Comparison of ENCODE assay signal across 9 cellular contexts in genomic region chr11:16632295-16633200, GRCh38.
DNase-seq lines count a peak whose midpoint lies in the region; ATAC-seq and TF ChIP-seq lines count a peak whose summit lies in the region.
"Had no signal": no experiment of that assay in that cellular context is flagged by ENCODE, and none has a peak within 500 bp of the region (broad histone marks: within the 10 kb centered on the region; RNA-seq: fewer than 3 reads in every experiment).

No MANE protein-coding gene starts in this region.

- RAD21 ChIA-PET in HCT116 (lab: Charles Lee; ENCODE audit: low non-redundant PET in 1 of 2, low total read pairs in 2 of 2, uncharacterized antibody in 2 of 2, unreplicated experiment in 2 of 2): no interaction called here

- peak; percentile 47 for DNase-seq in DMS53 treated with DMSO at 0.1 percent for 48 hours (lab: John Stamatoyannopoulos, UW; ENCODE audit: unreplicated experiment)
- peak; percentile 42 for DNase-seq in HCT116 (ENCODE audit: low read depth, low spot score)
- DNase-seq in PC-3: peak; percentile 66
- no peak for DNase-seq in glutamatergic neuron
- DNase-seq in activated naive CD4-positive, alpha-beta T cell treated with anti-CD3 and anti-CD28 coated beads, Interleukin-2, amount 50 U/mL, for 16 hours: no peak
- DNase-seq in RWPE1 (ENCODE audit: low spot score): no peak

- no TSS peak for BruUV-seq in HCT116 (replicated peaks; lab: Mats Ljungman, UMichigan)
- no TSS peak for BruUV-seq in PC-3 (replicated peaks; lab: Mats Ljungman, UMichigan)

- no peaks in the 10 kb centered on the region for H4K20me1 ChIP-seq in HCT116 (ENCODE audit: insufficient read depth)
- H4K20me1 ChIP-seq in PC-3 (ENCODE audit: low read length): no peaks in the 10 kb centered on the region

- H3K27ac ChIP-seq in HCT116 (ENCODE audit: low read depth, low read length): peak overlapping the region; percentile 10; the same call in 1 of the 2 replicates
- no peak overlapping the region for H3K27ac ChIP-seq in PC-3 (ENCODE audit: low read length)
- no peak overlapping the region for H3K27ac ChIP-seq in RWPE1
- H3K27ac ChIP-seq: SK-N-MC had no signal

- intact Hi-C loops in HCT116 (cut with micrococcal nuclease) (no loop called here), PC-3 (cut with micrococcal nuclease) (loop anchor here (5.0 kb wide), 2 partner anchors 250 to 1230 kb away; no protein-coding TSS in a partner anchor)

- H3K36me3 ChIP-seq in HCT116 (ENCODE audit: control insufficient read depth in 1 of 2, insufficient read depth in 2 of 2, low read length in 2 of 2) (no peaks in the 10 kb centered on the region), PC-3 (ENCODE audit: low read depth, low read length) (no peaks in the 10 kb centered on the region)

- peaks cover 8% of the 10 kb centered on the region for H3K36me3 Mint-ChIP-seq in glutamatergic neuron (ENCODE audit: unreplicated experiment)

- H2AFZ ChIP-seq in HCT116 (ENCODE audit: low read depth, low read length, poor library complexity, severe bottlenecking) (peak overlapping the region; percentile 77), PC-3 (ENCODE audit: low read length) (peak overlapping the region; percentile 88)

- no peaks in the 10 kb centered on the region for H3K9me3 ChIP-seq in HCT116 (ENCODE audit: control insufficient read depth in 1 of 2, insufficient read depth in 1 of 2, low read depth in 1 of 2, low read length in 2 of 2)
- H3K9me3 ChIP-seq in PC-3 (ENCODE audit: low read length): no peaks in the 10 kb centered on the region

- POLR2A ChIA-PET in HCT116 (lab: Charles Lee) (interaction anchor here (0.9 to 1.0 kb wide), 2 partner anchors 106 to 144 kb away, joined by 3 read pairs; partner anchors contain the start of gene C11orf58), PC-3 (lab: Charles Lee; ENCODE audit: unreplicated experiment) (no interaction called here), RWPE1 (lab: Yijun Ruan, JAX; ENCODE audit: low non-redundant PET) (interaction anchor here (0.6 kb wide), 1 partner anchor 1242 kb away, joined by 4 read pairs; no protein-coding TSS in a partner anchor)

- peak overlapping the region; percentile 48 for H3K4me2 ChIP-seq in HCT116 (ENCODE audit: low read length)
- peak overlapping the region; percentile 75 for H3K4me2 ChIP-seq in PC-3 (ENCODE audit: low read length)

- peak; percentile 70 for TF ChIP-seq RAD21 in HCT116 (IDR thresholded peaks at IDR 0.05; ENCODE audit: low read depth)

- peaks cover 16% of the 10 kb centered on the region; the same call in 1 of the 2 replicates for H3K27me3 ChIP-seq in HCT116 (ENCODE audit: insufficient read depth, low read length)
- H3K27me3 ChIP-seq in PC-3 (ENCODE audit: low read length): no peaks in the 10 kb centered on the region

- peaks cover 2% of the 10 kb centered on the region for H3K27me3 Mint-ChIP-seq in glutamatergic neuron (ENCODE audit: unreplicated experiment)

- CTCF ChIA-PET in HCT116 (lab: Charles Lee) (interaction anchor here (0.9 to 1.9 kb wide), 9 partner anchors 10 to 250 kb away, joined by 3 to 5 read pairs (median 3); no protein-coding TSS in a partner anchor), PC-3 (lab: Charles Lee) (interaction anchor here (0.8 kb wide), 1 partner anchor 1878 kb away, joined by 5 read pairs; no protein-coding TSS in a partner anchor), RWPE1 (lab: Yijun Ruan, JAX) (interaction anchor here (0.6 to 0.7 kb wide), 3 partner anchors 91 to 958 kb away, joined by 3 read pairs; no protein-coding TSS in a partner anchor)

- no peak for TF ChIP-seq POLR2A in HCT116 (IDR thresholded peaks at IDR 0.05; ENCODE audit: borderline replicate concordance, extremely low read depth, insufficient read depth, insufficient read length)

- peaks cover 6% of the 10 kb centered on the region for H3K9me3 Mint-ChIP-seq in glutamatergic neuron (ENCODE audit: unreplicated experiment)

- H3K9me2 ChIP-seq in HCT116 (ENCODE audit: insufficient read depth): no peaks in the 10 kb centered on the region
- no peaks in the 10 kb centered on the region for H3K9me2 ChIP-seq in PC-3 (replicated peaks; ENCODE audit: low read length)

- H3K9ac ChIP-seq in HCT116 (ENCODE audit: low read length) (no peak overlapping the region), PC-3 (ENCODE audit: low read length) (no peak overlapping the region)

- H3F3A ChIP-seq in PC-3 (ENCODE audit: low read length, unreplicated experiment): no peaks in the 10 kb centered on the region

- ATAC-seq in HCT116 (peak; percentile 94), PC-3 (peak; percentile 79), GM19324 (IDR thresholded peaks at IDR 0.05; ENCODE audit: low FRiP score, unreplicated experiment) (no peak), HG03025 (IDR thresholded peaks at IDR 0.05; ENCODE audit: low FRiP score, unreplicated experiment) (no peak)

- no peak overlapping the region for H3K27ac Mint-ChIP-seq in glutamatergic neuron (ENCODE audit: unreplicated experiment)

- H3K4me3 Mint-ChIP-seq in glutamatergic neuron (ENCODE audit: unreplicated experiment): no peak overlapping the region

- H3K4me3 ChIP-seq in HCT116 (replicated peaks in 1 of 2; ENCODE audit: low read depth in 1 of 2, low read length in 2 of 2): no peak overlapping the region
- peak overlapping the region; percentile 52; the same call in 1 of the 2 replicates for H3K4me3 ChIP-seq in PC-3 (ENCODE audit: low read length)
- H3K4me3 ChIP-seq: SK-N-MC had no signal

- H3K79me2 ChIP-seq in HCT116 (ENCODE audit: insufficient read depth, low read length): no peaks in the 10 kb centered on the region
- no peaks in the 10 kb centered on the region for H3K79me2 ChIP-seq in PC-3 (ENCODE audit: low read length)

- peaks cover 0 to 6% of the 10 kb centered on the region in 2 experiments; a peak in 1 of 4 replicates for H3K4me1 ChIP-seq in HCT116 (ENCODE audit: control insufficient read depth in 1 of 2, insufficient read depth in 2 of 2, low read length in 2 of 2)
- no peaks in the 10 kb centered on the region for H3K4me1 ChIP-seq in PC-3 (ENCODE audit: insufficient read depth, low read length)

- no peaks in the 10 kb centered on the region for H3K4me1 Mint-ChIP-seq in glutamatergic neuron (ENCODE audit: low read depth, unreplicated experiment)

- TF ChIP-seq CTCF in HCT116 (IDR thresholded peaks at IDR 0.05 in 2 of 3, conservative IDR thresholded peaks at IDR 0.05 in 1 of 3; ENCODE audit: borderline replicate concordance in 1 of 3, insufficient read depth in 1 of 3, low read depth in 2 of 3, low read length in 2 of 3) (peak; percentile 29 to 70 (median 66); a peak in 5 of 6 replicates), PC-3 (conservative IDR thresholded peaks at IDR 0.05; ENCODE audit: low read depth, low read length) (peak; percentile 69), glutamatergic neuron (IDR thresholded peaks at IDR 0.05; ENCODE audit: partially characterized antibody, unreplicated experiment) (peak; percentile 51), RWPE1 (conservative IDR thresholded peaks at IDR 0.05; ENCODE audit: low read depth) (no peak; the same call in 1 of the 2 replicates)

TF ChIP-seq in HCT116, 20 proteins besides CTCF, POLR2A, EP300 and RAD21 (continues in another document):
- TF ChIP-seq CEBPB (IDR thresholded peaks at IDR 0.05; ENCODE audit: low read depth) (no peak), CBX3 (IDR thresholded peaks at IDR 0.05; ENCODE audit: low read depth) (no peak), EGR1 (IDR thresholded peaks at IDR 0.05; ENCODE audit: low read depth) (no peak), ZBTB33 (IDR thresholded peaks at IDR 0.05; ENCODE audit: extremely low read depth, insufficient replicate concordance, low read length) (no peak), ATF3 (IDR thresholded peaks at IDR 0.05) (no peak), EZH2 (IDR thresholded peaks at IDR 0.05) (no peak), ZFX (IDR thresholded peaks at IDR 0.05) (no peak), SP1 (IDR thresholded peaks at IDR 0.05; ENCODE audit: low read depth) (no peak), MAX (IDR thresholded peaks at IDR 0.05) (no peak), ELF1 (IDR thresholded peaks at IDR 0.05; ENCODE audit: borderline replicate concordance, low read depth) (no peak), TCF7L2 (IDR thresholded peaks at IDR 0.05; ENCODE audit: borderline replicate concordance, extremely low read depth, insufficient read depth, insufficient read length) (no peak), ZNF274 (IDR thresholded peaks at IDR 0.05; ENCODE audit: low read depth, low read length) (no peak), FOSL1 (IDR thresholded peaks at IDR 0.05; ENCODE audit: low read depth) (no peak), EZH2phosphoT487 (IDR thresholded peaks at IDR 0.05; ENCODE audit: borderline replicate concordance) (no peak), JUND (IDR thresholded peaks at IDR 0.05) (no peak), SRF (IDR thresholded peaks at IDR 0.05; ENCODE audit: low read depth) (no peak), SIN3A (IDR thresholded peaks at IDR 0.05; ENCODE audit: low read depth) (no peak), YY1 (IDR thresholded peaks at IDR 0.05; ENCODE audit: extremely low read depth, insufficient replicate concordance, low read depth, low read length) (no peak)

Comparison
In these comparisons a context has a peak if more than half of its experiments do, and no peak if none do; other contexts are left out.
1. DNase-seq: peak in DMS53 treated with DMSO at 0.1 percent for 48 hours (single experiment), HCT116 (single experiment) and PC-3 (single experiment); none in glutamatergic neuron (single experiment), activated naive CD4-positive, alpha-beta T cell treated with anti-CD3 and anti-CD28 coated beads, Interleukin-2, amount 50 U/mL, for 16 hours (single experiment) and RWPE1 (single experiment).
2. ATAC-seq: peak in HCT116 (single experiment) and PC-3 (single experiment); none in GM19324 (single experiment) and HG03025 (single experiment).